7 cellular contexts compared by ENCODE assay signal in the genomic region with DNA sequence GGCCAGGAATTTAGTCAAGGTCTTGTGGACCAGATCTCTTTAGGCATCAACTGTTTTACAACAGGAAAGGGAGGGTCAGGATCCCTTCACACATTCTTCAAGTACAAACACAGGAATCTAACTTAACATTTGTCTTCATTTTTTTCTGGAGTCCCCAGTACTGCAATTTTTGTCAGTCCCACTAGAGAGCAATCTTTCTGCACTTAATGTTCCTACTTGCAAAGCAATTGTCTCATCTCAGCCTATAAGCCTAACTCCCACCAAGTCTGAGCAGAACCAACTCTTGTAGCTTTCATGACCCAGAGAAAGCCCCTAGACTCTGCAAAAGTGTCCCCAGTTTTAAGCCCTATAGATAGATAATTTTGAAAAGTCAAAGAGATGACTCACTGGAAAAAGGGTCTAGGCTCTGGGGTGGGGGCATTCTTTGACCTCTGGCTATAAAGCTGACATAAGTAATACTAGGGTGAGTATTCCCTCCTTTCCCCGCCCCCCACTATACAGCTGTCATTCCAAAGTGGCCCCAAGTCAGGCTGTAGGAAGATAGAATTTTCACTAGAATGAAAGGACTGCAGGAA. TPM values are rescaled to one million over a fixed set of nuclear protein-coding genes. Genes with fewer than 3 reads are reported as not detected.
DNase-seq lines count a peak whose midpoint lies in the region; ATAC-seq and TF ChIP-seq lines count a peak whose summit lies in the region.

No MANE protein-coding gene starts in this region.

- no TSS peak for BruUV-seq in IMR-90 (replicated peaks; lab: Mats Ljungman, UMichigan)

- H3K27ac ChIP-seq in IMR-90 (ENCODE audit: insufficient read depth, low read length) = peak overlapping the region; percentile 7; the same call in 1 of the 2 replicates

- no peaks in the 10 kb centered on the region for H3K9me3 Mint-ChIP-seq in memory B cell

- no peak overlapping the region for H3K18ac ChIP-seq in IMR-90 (ENCODE audit: low read depth, low read length)

- intact Hi-C loops in IMR-90 (cut with micrococcal nuclease) = loop anchor here (1.0 to 10.0 kb wide), 3 partner anchors 53 to 363 kb away; a partner anchor contains a TSS

- no peak overlapping the region; the same call in 2 of the 3 replicates for H2BK15ac ChIP-seq in IMR-90 (ENCODE audit: low read depth, low read length)

- H3K79me1 ChIP-seq in IMR-90 (ENCODE audit: low read depth in 1 of 2, low read length in 2 of 2) = peaks cover 21 to 35% of the 10 kb centered on the region in 2 experiments

- peak; percentile 89 for TF ChIP-seq CTCF in IMR-90 (conservative IDR thresholded peaks at IDR 0.05; ENCODE audit: low read depth, low read length)
- TF ChIP-seq CTCF in cardiac fibroblast (IDR thresholded peaks at IDR 0.05; ENCODE audit: low read depth, low read length) = peak; percentile 58

- peaks cover 30% of the 10 kb centered on the region for H3K4me1 Mint-ChIP-seq in memory B cell

- no peak overlapping the region for H2AK5ac ChIP-seq in IMR-90 (ENCODE audit: low read depth, low read length)

- no peaks in the 10 kb centered on the region for H3K9me3 ChIP-seq in IMR-90 (ENCODE audit: control insufficient read depth, insufficient read depth, low read length)

- H3K4me1 ChIP-seq in IMR-90 (ENCODE audit: control insufficient read depth, insufficient read depth, low read length) = peaks cover 6% of the 10 kb centered on the region

- no peak overlapping the region for H2AK9ac ChIP-seq in IMR-90 (replicated peaks; ENCODE audit: low read depth, low read length, poor library complexity)

- peak; percentile 41 for DNase-seq in Daoy (ENCODE audit: low read depth)
- DNase-seq in IMR-90 = peak; percentile 82
- DNase-seq in OCI-M1 (lab: John Stamatoyannopoulos, UW) = peak; percentile 90
- peak; percentile 77 to 85 for DNase-seq in cardiac fibroblast (ENCODE audit: low read depth in 2 of 2)
- DNase-seq in memory B cell (ENCODE audit: low spot score in 2 of 2) = peak in 1 of 2 donors; percentile 43
- no peak for DNase-seq in stimulated activated CD4-positive, alpha-beta T cell treated with anti-CD3 and anti-CD28 coated beads, Interleukin-15, amount 100 ng/mL, for 24 hours

- POLR2A ChIA-PET in IMR-90 (lab: Charles Lee; ENCODE audit: unreplicated experiment) = interaction anchor here (0.5 kb wide), 2 partner anchors 40 to 379 kb away, joined by 3 to 5 read pairs; no protein-coding TSS in a partner anchor

- H3K4me3 Mint-ChIP-seq in memory B cell = no peak overlapping the region

- no peak for TF ChIP-seq POLR2A in IMR-90 (IDR thresholded peaks at IDR 0.05; ENCODE audit: low read depth, low read length)

- peak overlapping the region; percentile 18; the same call in 1 of the 2 replicates for H2BK120ac ChIP-seq in IMR-90 (ENCODE audit: low read depth, low read length)

- peak overlapping the region in 1 of 2 experiments; percentile 59; a peak in 1 of 4 replicates for H4K8ac ChIP-seq in IMR-90 (ENCODE audit: low read depth in 2 of 2, low read length in 2 of 2)

- no peak overlapping the region for H3K4ac ChIP-seq in IMR-90 (ENCODE audit: low read depth, low read length)

- no peak overlapping the region for H3K4me3 ChIP-seq in IMR-90 (ENCODE audit: insufficient read depth, low read depth, low read length)
- no peak overlapping the region for H3K4me3 ChIP-seq in cardiac fibroblast (replicated peaks in 1 of 2; ENCODE audit: low read depth in 2 of 2, low read length in 2 of 2)

- ATAC-seq in IMR-90 (ENCODE audit: low read depth) (peak; percentile 59), memory B cell (ENCODE audit: low read depth) (peak; percentile 12), GM18502 (IDR thresholded peaks at IDR 0.05; ENCODE audit: poor library complexity, unreplicated experiment) (no peak)

- H2AFZ ChIP-seq in IMR-90 (replicated peaks; ENCODE audit: low read length, poor library complexity) = no peak overlapping the region

- WGBS in IMR-90 (ENCODE audit: extremely low coverage in 2 of 2, insufficient read length in 1 of 2), 2 experiments = no CpG with 5 or more reads among the region's 1 CpG

- TF ChIP-seq RAD21 in IMR-90 (IDR thresholded peaks at IDR 0.05; ENCODE audit: low read length) = peak; percentile 83

- no peak overlapping the region for H3K27ac Mint-ChIP-seq in memory B cell

- H3K36me3 Mint-ChIP-seq in memory B cell = peaks cover 8% of the 10 kb centered on the region

- peaks cover 14% of the 10 kb centered on the region for H3K36me3 ChIP-seq in IMR-90 (ENCODE audit: control insufficient read depth, insufficient read depth, low read length)

- dilution Hi-C loops in IMR-90 (cut with HindIII; ENCODE audit: low sequenced_read_pairs, unreplicated experiment) = no loop called here

- H3K27me3 Mint-ChIP-seq in memory B cell = no peaks in the 10 kb centered on the region

- H4K91ac ChIP-seq in IMR-90 (ENCODE audit: insufficient read depth, low read depth, low read length) = no peak overlapping the region

- H3K14ac ChIP-seq in IMR-90 (replicated peaks; ENCODE audit: low read depth, low read length) = no peak overlapping the region; the same call in 1 of the 2 replicates

- CTCF ChIA-PET in IMR-90 (lab: Yijun Ruan, JAX) = interaction anchor here (0.8 to 1.6 kb wide), 12 partner anchors 10 to 104 kb away, joined by 3 to 12 read pairs (median 4); a partner anchor contains a TSS

- H3K27me3 ChIP-seq in IMR-90 (ENCODE audit: control insufficient read depth, insufficient read depth, low read length) = peaks cover 9% of the 10 kb centered on the region

- H3K23ac ChIP-seq in IMR-90 (ENCODE audit: low read depth, low read length) = no peak overlapping the region

- 0 out of 2 replicates have a peak, but pooled peaks cover 7% of the 10 kb centered on the region for H4K20me1 ChIP-seq in IMR-90 (ENCODE audit: insufficient read depth, low read length)

- H3K9me1 ChIP-seq in IMR-90 (ENCODE audit: insufficient read depth, low read length) = peaks cover 5% of the 10 kb centered on the region; the same call in 1 of the 2 replicates

- H3K56ac ChIP-seq in IMR-90 (ENCODE audit: extremely low read depth, insufficient read depth, low read length) = no peak overlapping the region

- H2BK5ac ChIP-seq in IMR-90 (ENCODE audit: low read depth, low read length, poor library complexity, severe bottlenecking) = no peak overlapping the region

- no peak overlapping the region for H3K9ac ChIP-seq in IMR-90 (ENCODE audit: low read depth, low read length)

- no peak overlapping the region for H4K5ac ChIP-seq in IMR-90 (ENCODE audit: low read depth, low read length)

- in situ Hi-C loops in IMR-90 (cut with MboI; ENCODE audit: low sequenced_read_pairs) = loop anchor here (5.0 to 10.0 kb wide), 2 partner anchors 104 to 373 kb away; a partner anchor contains a TSS

- H2BK20ac ChIP-seq in IMR-90 (ENCODE audit: low read depth, low read length) = peak overlapping the region; percentile 3; the same call in 1 of the 2 replicates

- H3K4me2 ChIP-seq in IMR-90 (ENCODE audit: low read depth, low read length) = no peak overlapping the region

TF ChIP-seq in IMR-90, 13 proteins besides CTCF, POLR2A, EP300 and RAD21:
- TF ChIP-seq MAZ (IDR thresholded peaks at IDR 0.05; ENCODE audit: borderline replicate concordance, low read depth, low read length) (no peak), SMC3 (IDR thresholded peaks at IDR 0.05; ENCODE audit: low read depth, low read length) (peak; percentile 64)

RNA-seq across cellular contexts. Expression of a gene that starts 1.9 kb away (rescaled TPM):
- 6.7 and 7.5 TPM in 2 replicates for total RNA-seq in Daoy (2014; rRNA removed; shearing (Covaris generic))
- 5.2 and 5.3 TPM in 2 replicates for total RNA-seq in IMR-90 (2012; rRNA removed)
- polyA plus RNA-seq in IMR-90 (2012; rRNA removed) = 3.6 and 4.0 TPM in 2 replicates
- polyA plus RNA-seq in IMR-90 (2012; cell fraction: cytosol; rRNA removed) = 1.7 and 2.0 TPM in 2 replicates
- 2.0 and 3.8 TPM in 2 replicates for polyA plus RNA-seq in IMR-90 (2012; cell fraction: nucleus; rRNA removed; ENCODE audit: low replicate concordance)

RNA-seq across cellular contexts. Expression of a gene that starts 8.1 kb away (rescaled TPM):
- total RNA-seq in Daoy (2014; rRNA removed; shearing (Covaris generic)) = 0.46 TPM in 1 of 2 replicates, not detected in the other
- not detected in 2 replicates for total RNA-seq in IMR-90 (2012; rRNA removed)
- 0.94 and 1.4 TPM in 2 replicates for polyA plus RNA-seq in IMR-90 (2012; rRNA removed)
- polyA plus RNA-seq in IMR-90 (2012; cell fraction: cytosol; rRNA removed) = 1.6 and 2.0 TPM in 2 replicates
- 0.33 and 1.3 TPM in 2 replicates for polyA plus RNA-seq in IMR-90 (2012; cell fraction: nucleus; rRNA removed; ENCODE audit: low replicate concordance)

RNA-seq across cellular contexts. Expression of a gene that starts 41.7 kb away (rescaled TPM):
- not detected in 2 replicates for total RNA-seq in Daoy (2014; rRNA removed; shearing (Covaris generic))
- total RNA-seq in IMR-90 (2012; rRNA removed) = under 0.01 TPM in 1 of 2 replicates, not detected in the other
- polyA plus RNA-seq in IMR-90 (2012; rRNA removed) = not detected in 2 replicates
- not detected in 2 replicates for polyA plus RNA-seq in IMR-90 (2012; cell fraction: cytosol; rRNA removed)
- polyA plus RNA-seq in IMR-90 (2012; cell fraction: nucleus; rRNA removed; ENCODE audit: low replicate concordance) = 0.14 and 0.17 TPM in 2 replicates

RNA-seq across cellular contexts. Expression of a gene that starts 50.8 kb away (rescaled TPM):
- 0.11 TPM in 1 of 2 replicates, not detected in the other for total RNA-seq in Daoy (2014; rRNA removed; shearing (Covaris generic))
- total RNA-seq in IMR-90 (2012; rRNA removed) = not detected in 2 replicates
- not detected in 2 replicates for polyA plus RNA-seq in IMR-90 (2012; rRNA removed)
- polyA plus RNA-seq in IMR-90 (2012; cell fraction: cytosol; rRNA removed) = 0.01 TPM in 1 of 2 replicates, not detected in the other
- 0.21 and 0.56 TPM in 2 replicates for polyA plus RNA-seq in IMR-90 (2012; cell fraction: nucleus; rRNA removed; ENCODE audit: low replicate concordance)
